In genomic region chr3:23834082-23834870, GRCh38 we compare ENCODE assay signal across 8 cellular contexts. TPM values are rescaled to one million over a fixed set of nuclear protein-coding genes. Genes with fewer than 3 reads are reported as not detected.
DNase-seq lines count a peak whose midpoint lies in the region; ATAC-seq, FAIRE-seq and TF ChIP-seq lines count a peak whose summit lies in the region.
"Had no signal": no experiment of that assay in that cellular context is flagged by ENCODE, and none has a peak within 500 bp of the region (broad histone marks: within the 10 kb centered on the region; RNA-seq: fewer than 3 reads in every experiment).

No MANE protein-coding gene starts in this region.

- peaks cover 25% of the 10 kb centered on the region for H3K4me1 Mint-ChIP-seq in mesothelial cell of epicardium

- H3K36me3 ChIP-seq in bronchial epithelial cell (ENCODE audit: control insufficient read depth, insufficient read depth, low read length) = no peaks in the 10 kb centered on the region

- H3K9me3 Mint-ChIP-seq in mesothelial cell of epicardium = no peaks in the 10 kb centered on the region

- H3K27me3 Mint-ChIP-seq in mesothelial cell of epicardium (ENCODE audit: low read depth) = no peaks in the 10 kb centered on the region

- no peak overlapping the region for H3K4me3 Mint-ChIP-seq in mesothelial cell of epicardium

- ATAC-seq in GM19463 (IDR thresholded peaks at IDR 0.05; ENCODE audit: unreplicated experiment) = no peak

- peaks cover 5% of the 10 kb centered on the region for H3K36me3 Mint-ChIP-seq in mesothelial cell of epicardium

- H3K27ac Mint-ChIP-seq in mesothelial cell of epicardium = no peak overlapping the region

- no peak overlapping the region for H3K27ac ChIP-seq in HL-60 (replicated peaks)

- peak; percentile 5 for TF ChIP-seq CTCF in HL-60 (IDR thresholded peaks at IDR 0.05; ENCODE audit: insufficient read depth, low read length)
- TF ChIP-seq CTCF in bronchial epithelial cell (IDR thresholded peaks at IDR 0.05; ENCODE audit: insufficient read depth, low read length, severe bottlenecking) = no peak
- no peak for TF ChIP-seq CTCF in mesothelial cell of epicardium (IDR thresholded peaks at IDR 0.05; ENCODE audit: unreplicated experiment)

- no peak overlapping the region for H3K4me3 ChIP-seq in HL-60 (replicated peaks; ENCODE audit: insufficient read depth, low read length)
- no peak overlapping the region for H3K4me3 ChIP-seq in bronchial epithelial cell (ENCODE audit: low read depth, low read length)

- FAIRE-seq in bronchial epithelial cell (lab: Jason Lieb, UNC) = no peak

- no peaks in the 10 kb centered on the region for H3K27me3 ChIP-seq in HL-60 (ENCODE audit: insufficient read depth, poor library complexity, severe bottlenecking)
- no peaks in the 10 kb centered on the region for H3K27me3 ChIP-seq in bronchial epithelial cell (ENCODE audit: control insufficient read depth, insufficient read depth, low read length)

- peak; percentile 22 for DNase-seq in EH (ENCODE audit: low read depth)
- DNase-seq in HL-60 (ENCODE audit: low read depth in 1 of 2, low spot score in 1 of 2) = no peak
- peak; percentile 10 for DNase-seq in bronchial epithelial cell (ENCODE audit: low read depth)
- DNase-seq in midbrain (lab: John Stamatoyannopoulos, UW) = peak; percentile 32
- no peak for DNase-seq in mesothelial cell of epicardium (ENCODE audit: low spot score in 2 of 2, unreplicated experiment in 2 of 2)
- DNase-seq in SHP77 (lab: John Stamatoyannopoulos, UW) = no peak
- DNase-seq: activated effector memory CD4-positive, alpha-beta T cell treated with Interleukin-2 at 50 U/mL for 16 hours had no signal

RNA-seq across cellular contexts. Expression of gene UBE2E1, which starts 28.5 kb away (rescaled TPM):
- total RNA-seq in bronchial epithelial cell (85.4 and 124 TPM in 2 replicates), mesothelial cell of epicardium (89.9 to 93.3 TPM (median 90.4 TPM) in 3 replicates)

Comparison
In these comparisons a context has a peak if more than half of its experiments do, and no peak if none do; other contexts are left out.
1. DNase-seq: peak in EH (single experiment), bronchial epithelial cell (single experiment) and midbrain (single experiment); none in HL-60 (0 of 2), mesothelial cell of epicardium (0 of 2) and SHP77 (0 of 2).